ENCODE assay signal across 8 cellular contexts in the genomic region with DNA sequence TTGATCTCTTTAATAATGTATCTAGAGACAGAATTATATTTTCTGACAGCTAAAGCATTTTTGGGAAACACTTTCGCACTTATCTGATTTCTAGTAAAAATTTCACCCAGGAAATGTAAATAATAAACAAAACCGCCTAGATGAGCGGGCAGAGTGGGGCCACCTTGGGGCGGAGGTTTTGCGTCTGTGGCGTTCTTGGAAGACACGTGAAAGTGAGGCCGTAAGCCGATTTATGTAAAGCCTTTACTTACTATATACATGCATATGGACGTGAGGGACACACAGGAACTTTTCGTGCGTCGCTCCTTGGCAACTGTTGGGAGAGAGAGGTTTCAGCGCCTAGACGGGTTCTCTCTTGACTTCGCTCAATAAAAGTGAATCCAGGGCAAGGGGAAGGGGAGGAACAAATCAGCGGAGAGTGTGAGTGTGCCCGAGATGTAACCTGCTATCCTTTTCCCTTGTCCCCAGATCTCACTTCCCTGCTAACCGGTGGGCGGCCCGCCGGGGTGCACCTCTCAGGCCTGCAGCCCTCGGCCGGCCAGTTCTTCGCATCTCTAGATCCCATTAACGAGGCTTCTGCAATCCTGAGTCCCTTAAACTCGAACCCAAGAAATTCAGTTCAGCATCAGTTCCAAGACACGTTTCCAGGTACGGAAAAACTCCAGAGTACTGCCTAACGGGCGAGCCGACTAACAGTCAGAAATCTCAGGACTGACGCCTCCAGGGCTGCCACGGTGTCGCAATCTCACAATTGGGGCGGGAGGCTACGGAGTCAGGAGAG. TPM values are rescaled to one million over a fixed set of nuclear protein-coding genes. Genes with fewer than 3 reads are reported as not detected.
DNase-seq lines count a peak whose midpoint lies in the region; ATAC-seq and TF ChIP-seq lines count a peak whose summit lies in the region.

No MANE protein-coding gene starts in this region.

- H3K4me3 ChIP-seq in BE2C (ENCODE audit: low read depth, low read length) (peak overlapping the region; percentile 85), astrocyte of the spinal cord (ENCODE audit: low read depth, low read length) (peak overlapping the region; percentile 67)

- H3K36me3 ChIP-seq in BE2C, result peaks cover 15% of the 10 kb centered on the region

- peaks cover 13% of the 10 kb centered on the region for H3K27me3 Mint-ChIP-seq in IgD-negative memory B cell
- H3K27me3 Mint-ChIP-seq in stimulated activated naive CD8-positive, alpha-beta T cell treated with anti-CD3 and anti-CD28 coated beads, Interleukin-15, Interleukin-2, amounts not matched to agents 100 ng/mL and 50 ng/mL, for 24 hours, result peaks cover 67% of the 10 kb centered on the region

- DNase-seq in BE2C (no peak), astrocyte of the spinal cord (ENCODE audit: low read depth, low spot score) (peak; percentile 71), kidney glomerular epithelial cell (lab: John Stamatoyannopoulos, UW) (peak; percentile 32), NCI-H510A (lab: John Stamatoyannopoulos, UW) (no peak)

- no peaks in the 10 kb centered on the region for H3K9me3 Mint-ChIP-seq in IgD-negative memory B cell
- no peaks in the 10 kb centered on the region for H3K9me3 Mint-ChIP-seq in stimulated activated naive CD8-positive, alpha-beta T cell treated with anti-CD3 and anti-CD28 coated beads, Interleukin-15, Interleukin-2, amounts not matched to agents 100 ng/mL and 50 ng/mL, for 24 hours

- H3K9me3 ChIP-seq in BE2C, result no peaks in the 10 kb centered on the region

- H3K27ac Mint-ChIP-seq in IgD-negative memory B cell, result peak overlapping the region; percentile 9 to 88 (median 71)
- H3K27ac Mint-ChIP-seq in stimulated activated naive CD8-positive, alpha-beta T cell treated with anti-CD3 and anti-CD28 coated beads, Interleukin-15, Interleukin-2, amounts not matched to agents 100 ng/mL and 50 ng/mL, for 24 hours, result no peak overlapping the region

- H3K4me1 ChIP-seq in BE2C, result no peaks in the 10 kb centered on the region

- H3K4me3 Mint-ChIP-seq in IgD-negative memory B cell, result peak overlapping the region; percentile 89 to 96 (median 94)
- peak overlapping the region; percentile 79 for H3K4me3 Mint-ChIP-seq in stimulated activated naive CD8-positive, alpha-beta T cell treated with anti-CD3 and anti-CD28 coated beads, Interleukin-15, Interleukin-2, amounts not matched to agents 100 ng/mL and 50 ng/mL, for 24 hours

- H3K27me3 ChIP-seq in BE2C, result no peaks in the 10 kb centered on the region

- peaks cover 20 to 39% (median 27%) of the 10 kb centered on the region in 3 donors for H3K4me1 Mint-ChIP-seq in IgD-negative memory B cell
- peaks cover 39% of the 10 kb centered on the region for H3K4me1 Mint-ChIP-seq in stimulated activated naive CD8-positive, alpha-beta T cell treated with anti-CD3 and anti-CD28 coated beads, Interleukin-15, Interleukin-2, amounts not matched to agents 100 ng/mL and 50 ng/mL, for 24 hours (ENCODE audit: low read depth)

- peaks cover 7% of the 10 kb centered on the region for H3K36me3 Mint-ChIP-seq in IgD-negative memory B cell
- H3K36me3 Mint-ChIP-seq in stimulated activated naive CD8-positive, alpha-beta T cell treated with anti-CD3 and anti-CD28 coated beads, Interleukin-15, Interleukin-2, amounts not matched to agents 100 ng/mL and 50 ng/mL, for 24 hours (ENCODE audit: low read depth), result peaks cover 5% of the 10 kb centered on the region

- in situ Hi-C loops in astrocyte of the spinal cord (cut with HindIII; ENCODE audit: low sequenced_read_pairs), result no loop called here

- no peak for TF ChIP-seq CTCF in BE2C (IDR thresholded peaks at IDR 0.05; ENCODE audit: low read depth, low read length)
- TF ChIP-seq CTCF in astrocyte of the spinal cord (IDR thresholded peaks at IDR 0.05; ENCODE audit: low read depth, low read length), result no peak

- no peak for ATAC-seq in HG03280 (IDR thresholded peaks at IDR 0.05; ENCODE audit: unreplicated experiment)
- no peak for ATAC-seq in GM21526 (IDR thresholded peaks at IDR 0.05; ENCODE audit: low FRiP score, unreplicated experiment)

RNA-seq across cellular contexts. Expression of gene HLX, which starts 1.7 kb away (rescaled TPM):
- polyA plus RNA-seq in BE2C (2012; ENCODE audit: insufficient read depth, insufficient read length, low read depth), result 4.4 TPM
- polyA plus RNA-seq in IgD-negative memory B cell, result 10.6 TPM

Comparison
In these comparisons a context has a peak if more than half of its experiments do, and no peak if none do; other contexts are left out.
1. DNase-seq: peak in astrocyte of the spinal cord (single experiment) and kidney glomerular epithelial cell (single experiment); none in BE2C (single experiment) and NCI-H510A (single experiment).